Comparison of ENCODE assay signal across 25 cellular contexts in genomic region chr11:35262735-35263134, GRCh38.
"Had no signal": no experiment of that assay in that cellular context is flagged by ENCODE, and none has a peak within 500 bp of the region (broad histone marks: within the 10 kb centered on the region; RNA-seq: fewer than 3 reads in every experiment).

No MANE protein-coding gene starts in this region.

- H3K36me3 ChIP-seq: esophagus squamous epithelium, heart right ventricle, lower lobe of right lung, ovary, sigmoid colon, stomach, thyroid gland, vagina had no signal

- ATAC-seq: effector memory CD8-positive, alpha-beta T cell; heart right ventricle; left colon; left ventricle myocardium superior; natural killer cell; psoas muscle; right cardiac atrium; stimulated activated effector memory CD8-positive, alpha-beta T cell treated with anti-CD3 and anti-CD28 coated beads, Interleukin-12 subunit alpha, Interleukin-12 subunit beta, amount 100 ng/mL, for 72 hours had no signal

- H3K9me3 ChIP-seq: esophagus squamous epithelium, heart right ventricle, lower lobe of right lung, ovary, psoas muscle, sigmoid colon, stomach, thyroid gland, vagina had no signal

- H3K27ac ChIP-seq: esophagus squamous epithelium, heart right ventricle, lower lobe of right lung, ovary, psoas muscle, sigmoid colon, stomach, thyroid gland, vagina had no signal

- H3K4me3 ChIP-seq: esophagus squamous epithelium, heart right ventricle, lower lobe of right lung, ovary, psoas muscle, sigmoid colon, stomach, thyroid gland, vagina had no signal

- H3K4me1 ChIP-seq: psoas muscle had no signal

- DNase-seq: effector memory CD8-positive, alpha-beta T cell; erythroblast; esophagus squamous epithelium; foreskin melanocyte; glutamatergic neuron; heart right ventricle; hippocampal formation; left colon; left ventricle myocardium superior; lower lobe of right lung; natural killer cell; occipital lobe; ovary; posterior cingulate gyrus; psoas muscle; right cardiac atrium; sigmoid colon; stimulated activated CD4-positive, alpha-beta T cell treated with anti-CD3 and anti-CD28 coated beads, Interleukin-2, amount 100 ng/mL, for 24 hours; stimulated activated CD4-positive, alpha-beta T cell treated with anti-CD3 and anti-CD28 coated beads, Interleukin-4, amount 100 ng/mL, for 24 hours; stimulated activated naive CD4-positive, alpha-beta T cell treated with Interleukin-2 at 50 U/mL for 16 hours; stomach; thyroid gland; trophoblast cell had no signal

- H3K27me3 ChIP-seq: heart right ventricle, ovary, sigmoid colon, stomach, thyroid gland, vagina had no signal
